In genomic region chr7:20311743-20312042, GRCh38 we compare ENCODE assay signal across 29 cellular contexts.
"Had no signal": no experiment of that assay in that cellular context is flagged by ENCODE, and none has a peak within 500 bp of the region (broad histone marks: within the 10 kb centered on the region; RNA-seq: fewer than 3 reads in every experiment).

No MANE protein-coding gene starts in this region.

- H3K4me1 ChIP-seq: adrenal gland, ascending aorta, gastroesophageal sphincter, right lobe of liver, suprapubic skin had no signal

- DNase-seq: activated B cell treated with CpG ODN at 0.5 μM for 24 hours; activated CD4-positive, alpha-beta T cell treated with anti-CD3 and anti-CD28 coated beads for 36 hours; activated CD4-positive, alpha-beta T cell treated with anti-CD3 and anti-CD28 coated beads, Interleukin-2, amount 50 U/mL, for 48 hours; activated CD8-positive, alpha-beta memory T cell treated with anti-CD3 and anti-CD28 coated beads, Interleukin-2, amount 50 U/mL, for 48 hours; activated naive CD4-positive, alpha-beta T cell; activated T-cell treated with anti-CD3 and anti-CD28 coated beads, Interleukin-2, amount 50 U/mL, for 4 hours; adrenal gland; central memory CD4-positive, alpha-beta T cell; dorsolateral prefrontal cortex; effector memory CD8-positive, alpha-beta T cell; esophagus squamous epithelium; islet precursor cell; left cardiac atrium; nephron progenitor cell; occipital lobe; right lobe of liver; stimulated activated CD4-positive, alpha-beta T cell treated with anti-CD3 and anti-CD28 coated beads, Interleukin-2, amount 100 ng/mL, for 24 hours; stimulated activated naive CD8-positive, alpha-beta T cell treated with anti-CD3 and anti-CD28 coated beads, Interleukin-15, amount 100 ng/mL, for 72 hours; T1000; uterus had no signal

- H3K9me3 ChIP-seq: adrenal gland, ascending aorta, esophagus squamous epithelium, gastroesophageal sphincter, right lobe of liver, suprapubic skin, tibial nerve, uterus had no signal

- H3K27ac ChIP-seq: adrenal gland, ascending aorta, brain microvascular endothelial cell, dorsolateral prefrontal cortex, gastroesophageal sphincter, right lobe of liver, skin epidermis, suprapubic skin, uterus had no signal

- H3K4me1 Mint-ChIP-seq: activated CD4-positive, alpha-beta T cell treated with anti-CD3 and anti-CD28 coated beads for 36 hours; stimulated activated effector memory CD8-positive, alpha-beta T cell treated with anti-CD3 and anti-CD28 coated beads, Interleukin-12 subunit alpha, Interleukin-12 subunit beta, amount 100 ng/mL, for 72 hours; stimulated activated naive CD8-positive, alpha-beta T cell treated with anti-CD3 and anti-CD28 coated beads, Interleukin-15, amount 100 ng/mL, for 72 hours had no signal

- H3K9me3 Mint-ChIP-seq: activated B cell treated with CpG ODN at 0.5 μM for 24 hours; activated T-cell treated with anti-CD3 and anti-CD28 coated beads, Interleukin-2, amount 50 U/mL, for 4 hours; activated T-helper 2 cell treated with anti-CD3 and anti-CD28 coated beads, Interferon-gamma antibody, Interleukin-2, Interleukin-4, amounts not matched to agents 10 μg/mL and 5 μg/mL and 100 μg/mL, durations not matched to agents 14 hours and 24 hours and 36 hours; nephron progenitor cell; stimulated activated effector memory CD8-positive, alpha-beta T cell treated with anti-CD3 and anti-CD28 coated beads, Interleukin-12 subunit alpha, Interleukin-12 subunit beta, amount 100 ng/mL, for 72 hours; stimulated activated naive CD8-positive, alpha-beta T cell treated with anti-CD3 and anti-CD28 coated beads, Interleukin-15, amount 100 ng/mL, for 72 hours had no signal

- H3K27me3 ChIP-seq: adrenal gland, ascending aorta, brain microvascular endothelial cell, dorsolateral prefrontal cortex, esophagus squamous epithelium, gastroesophageal sphincter, right lobe of liver, suprapubic skin, tibial nerve, uterus had no signal

- H3K36me3 ChIP-seq: adrenal gland, ascending aorta, brain microvascular endothelial cell, esophagus squamous epithelium, gastroesophageal sphincter, right lobe of liver, suprapubic skin, tibial nerve, uterus had no signal

- H3K36me3 Mint-ChIP-seq: activated naive CD8-positive, alpha-beta T cell; stimulated activated effector memory CD8-positive, alpha-beta T cell treated with anti-CD3 and anti-CD28 coated beads, Interleukin-12 subunit alpha, Interleukin-12 subunit beta, amount 100 ng/mL, for 72 hours had no signal

- H3K4me3 Mint-ChIP-seq: activated B cell treated with CpG ODN at 0.5 μM for 24 hours; activated CD4-positive, alpha-beta T cell treated with anti-CD3 and anti-CD28 coated beads for 36 hours; activated naive CD8-positive, alpha-beta T cell; activated T-cell treated with anti-CD3 and anti-CD28 coated beads, Interleukin-2, amount 50 U/mL, for 4 hours; effector memory CD8-positive, alpha-beta T cell; nephron progenitor cell; stimulated activated effector memory CD8-positive, alpha-beta T cell treated with anti-CD3 and anti-CD28 coated beads, Interleukin-12 subunit alpha, Interleukin-12 subunit beta, amount 100 ng/mL, for 72 hours; stimulated activated naive CD8-positive, alpha-beta T cell treated with anti-CD3 and anti-CD28 coated beads, Interleukin-15, amount 100 ng/mL, for 72 hours had no signal

- ATAC-seq: activated CD4-positive, alpha-beta T cell treated with anti-CD3 and anti-CD28 coated beads for 36 hours; activated T-cell treated with anti-CD3 and anti-CD28 coated beads, Interleukin-2, amount 50 U/mL, for 4 hours; effector memory CD8-positive, alpha-beta T cell; gastroesophageal sphincter; stimulated activated effector memory CD8-positive, alpha-beta T cell treated with anti-CD3 and anti-CD28 coated beads, Interleukin-12 subunit alpha, Interleukin-12 subunit beta, amount 100 ng/mL, for 72 hours; stimulated activated naive CD8-positive, alpha-beta T cell treated with anti-CD3 and anti-CD28 coated beads, Interleukin-15, amount 100 ng/mL, for 72 hours had no signal

- H3K4me3 ChIP-seq: adrenal gland, ascending aorta, dorsolateral prefrontal cortex, esophagus squamous epithelium, gastroesophageal sphincter, right lobe of liver, skin epidermis, suprapubic skin, tibial nerve, uterus had no signal

- H3K27me3 Mint-ChIP-seq: activated B cell treated with CpG ODN at 0.5 μM for 24 hours; activated CD4-positive, alpha-beta T cell treated with anti-CD3 and anti-CD28 coated beads for 36 hours; activated naive CD8-positive, alpha-beta T cell; effector memory CD8-positive, alpha-beta T cell had no signal

- H3K27ac Mint-ChIP-seq: activated CD4-positive, alpha-beta T cell treated with anti-CD3 and anti-CD28 coated beads for 36 hours; activated naive CD8-positive, alpha-beta T cell; activated T-helper 2 cell treated with anti-CD3 and anti-CD28 coated beads, Interferon-gamma antibody, Interleukin-2, Interleukin-4, amounts not matched to agents 10 μg/mL and 5 μg/mL and 100 μg/mL, durations not matched to agents 14 hours and 24 hours and 36 hours; effector memory CD8-positive, alpha-beta T cell; nephron progenitor cell; stimulated activated effector memory CD8-positive, alpha-beta T cell treated with anti-CD3 and anti-CD28 coated beads, Interleukin-12 subunit alpha, Interleukin-12 subunit beta, amount 100 ng/mL, for 72 hours; stimulated activated naive CD8-positive, alpha-beta T cell treated with anti-CD3 and anti-CD28 coated beads, Interleukin-15, amount 100 ng/mL, for 72 hours had no signal
